In the genomic region with DNA sequence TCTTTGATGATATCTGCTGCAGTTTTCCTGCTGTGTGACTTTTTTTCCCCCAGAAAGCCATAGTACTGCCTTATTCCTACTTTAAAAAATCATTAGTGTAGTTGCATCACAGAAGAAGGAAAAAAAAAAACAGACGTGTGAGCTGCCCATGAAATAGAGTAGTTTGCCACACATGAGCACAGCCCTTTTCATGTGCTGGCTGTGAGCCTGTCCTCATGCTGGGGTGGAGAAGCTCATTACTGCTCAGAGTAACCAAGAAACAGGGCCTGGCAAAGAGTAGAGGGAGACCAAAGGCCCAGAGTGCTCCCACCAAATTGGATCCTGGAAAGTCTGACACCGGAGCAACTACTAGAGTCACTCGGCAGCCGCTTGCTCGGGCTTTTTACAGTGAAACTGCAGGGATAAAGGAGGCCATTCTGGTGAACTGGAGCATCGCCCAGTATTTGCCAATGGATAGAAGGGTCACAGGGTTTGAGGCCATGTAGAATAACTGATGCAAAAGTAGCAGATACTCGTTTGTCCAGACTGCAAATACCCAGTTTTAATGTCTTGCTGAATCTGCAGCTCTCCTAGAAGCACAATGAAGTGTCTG, we compare ENCODE assay signal across 22 cellular contexts.
"Had no signal": no experiment of that assay in that cellular context is flagged by ENCODE, and none has a peak within 500 bp of the region (broad histone marks: within the 10 kb centered on the region; RNA-seq: fewer than 3 reads in every experiment).

No MANE protein-coding gene starts in this region.

- H3K4me1 Mint-ChIP-seq: activated B cell treated with CpG ODN at 0.5 μM for 24 hours; naive thymus-derived CD4-positive, alpha-beta T cell had no signal

- DNase-seq: activated B cell treated with CpG ODN at 0.5 μM for 24 hours; activated CD4-positive, alpha-beta T cell treated with anti-CD3 and anti-CD28 coated beads for 48 hours; activated CD8-positive, alpha-beta T cell treated with anti-CD3 and anti-CD28 coated beads for 36 hours; activated gamma-delta T cell; activated T-cell treated with anti-CD3 and anti-CD28 coated beads, Interleukin-2, amount 50 U/mL, for 48 hours; body of pancreas; central memory CD4-positive, alpha-beta T cell; cortex of kidney; effector CD8-positive, alpha-beta T cell; foreskin fibroblast; heart right ventricle; islet precursor cell; mammary epithelial cell; mucosa of descending colon; naive thymus-derived CD4-positive, alpha-beta T cell; stimulated activated CD4-positive, alpha-beta T cell treated with anti-CD3 and anti-CD28 coated beads, Interleukin-15, amount 100 ng/mL, for 24 hours; stimulated activated CD4-positive, alpha-beta T cell treated with anti-CD3 and anti-CD28 coated beads, Interleukin-4, amount 100 ng/mL, for 1 hour; testis; upper lobe of left lung had no signal

- H3K9me3 Mint-ChIP-seq: activated B cell treated with CpG ODN at 0.5 μM for 24 hours; activated CD8-positive, alpha-beta T cell treated with anti-CD3 and anti-CD28 coated beads for 36 hours; activated naive CD4-positive, alpha-beta T cell treated with anti-CD3 and anti-CD28 coated beads, Interleukin-2, amount 50 U/mL, for 72 hours; stimulated activated naive CD8-positive, alpha-beta T cell treated with anti-CD3 and anti-CD28 coated beads, Interleukin-15, Interleukin-2, amounts not matched to agents 100 ng/mL and 50 ng/mL, for 24 hours; T-helper 2 cell treated with Interferon-gamma antibody and Interleukin-4, amounts not matched to agents 5 μg/mL and 100 μg/mL, for 36 hours had no signal

- H3K27ac Mint-ChIP-seq: activated B cell treated with CpG ODN at 0.5 μM for 24 hours; activated CD8-positive, alpha-beta T cell treated with anti-CD3 and anti-CD28 coated beads for 36 hours; activated naive CD4-positive, alpha-beta T cell treated with anti-CD3 and anti-CD28 coated beads, Interleukin-2, amount 50 U/mL, for 72 hours; naive thymus-derived CD4-positive, alpha-beta T cell; stimulated activated naive CD8-positive, alpha-beta T cell treated with anti-CD3 and anti-CD28 coated beads, Interleukin-15, Interleukin-2, amounts not matched to agents 100 ng/mL and 50 ng/mL, for 24 hours; T-helper 2 cell treated with Interferon-gamma antibody and Interleukin-4, amounts not matched to agents 5 μg/mL and 100 μg/mL, for 36 hours had no signal

- ATAC-seq: activated CD8-positive, alpha-beta T cell treated with anti-CD3 and anti-CD28 coated beads for 36 hours; activated naive CD4-positive, alpha-beta T cell treated with anti-CD3 and anti-CD28 coated beads, Interleukin-2, amount 50 U/mL, for 72 hours; body of pancreas; heart right ventricle; mucosa of descending colon; naive thymus-derived CD4-positive, alpha-beta T cell had no signal

- H3K4me3 Mint-ChIP-seq: activated B cell treated with CpG ODN at 0.5 μM for 24 hours; activated CD8-positive, alpha-beta T cell treated with anti-CD3 and anti-CD28 coated beads for 36 hours; naive thymus-derived CD4-positive, alpha-beta T cell; stimulated activated naive CD8-positive, alpha-beta T cell treated with anti-CD3 and anti-CD28 coated beads, Interleukin-15, Interleukin-2, amounts not matched to agents 100 ng/mL and 50 ng/mL, for 24 hours; T-helper 2 cell treated with Interferon-gamma antibody and Interleukin-4, amounts not matched to agents 5 μg/mL and 100 μg/mL, for 36 hours had no signal

- H3K36me3 Mint-ChIP-seq: activated naive CD4-positive, alpha-beta T cell treated with anti-CD3 and anti-CD28 coated beads, Interleukin-2, amount 50 U/mL, for 72 hours; naive thymus-derived CD4-positive, alpha-beta T cell had no signal
